8 cellular contexts compared by ENCODE assay signal in genomic region chr3:194488007-194488742, GRCh38. TPM values are rescaled to one million over a fixed set of nuclear protein-coding genes. Genes with fewer than 3 reads are reported as not detected.
DNase-seq lines count a peak whose midpoint lies in the region; ATAC-seq and TF ChIP-seq lines count a peak whose summit lies in the region.

No MANE protein-coding gene starts in this region.

- no peak overlapping the region for H3K27ac Mint-ChIP-seq in activated naive CD4-positive, alpha-beta T cell treated with anti-CD3 and anti-CD28 coated beads, Interleukin-2, amount 50 U/mL, for 24 hours
- H3K27ac Mint-ChIP-seq in activated CD8-positive, alpha-beta T cell treated with anti-CD3 and anti-CD28 coated beads for 36 hours: peak overlapping the region; percentile 84
- peak overlapping the region; percentile 29 to 90 (median 89) for H3K27ac Mint-ChIP-seq in immature natural killer cell

- intact Hi-C loops in activated CD8-positive, alpha-beta T cell treated with anti-CD3 and anti-CD28 coated beads for 36 hours (cut with micrococcal nuclease): no loop called here

- no peak for DNase-seq in activated naive CD4-positive, alpha-beta T cell treated with Interleukin-2 at 50 U/mL for 16 hours
- peak; percentile 24 for DNase-seq in activated CD8-positive, alpha-beta T cell treated with anti-CD3 and anti-CD28 coated beads for 36 hours
- peak in 1 of 3 donors; percentile 17 for DNase-seq in immature natural killer cell
- no peak for DNase-seq in tibial nerve (ENCODE audit: low spot score in 2 of 2)
- no peak for DNase-seq in stimulated activated naive CD4-positive, alpha-beta T cell treated with Interleukin-2 at 50 U/mL for 16 hours (lab: John Stamatoyannopoulos, UW)
- DNase-seq in mucosa of gallbladder (ENCODE audit: low spot score): no peak

- peaks cover 0 to 48% (median 16%) of the 10 kb centered on the region in 4 donors for H3K4me1 ChIP-seq in tibial nerve

- peak overlapping the region; percentile 36 to 93 (median 87) for H3K4me3 ChIP-seq in tibial nerve

- POLR2A ChIA-PET in activated CD8-positive, alpha-beta T cell treated with anti-CD3 and anti-CD28 coated beads for 36 hours (lab: Charles Lee): interaction anchor here (0.6 to 1.6 kb wide), 4 partner anchors 11 to 92 kb away, joined by 3 to 7 read pairs (median 5); no protein-coding TSS in a partner anchor

- H3K27me3 Mint-ChIP-seq in activated naive CD4-positive, alpha-beta T cell treated with anti-CD3 and anti-CD28 coated beads, Interleukin-2, amount 50 U/mL, for 24 hours: no peaks in the 10 kb centered on the region
- H3K27me3 Mint-ChIP-seq in activated CD8-positive, alpha-beta T cell treated with anti-CD3 and anti-CD28 coated beads for 36 hours: no peaks in the 10 kb centered on the region
- H3K27me3 Mint-ChIP-seq in immature natural killer cell (ENCODE audit: low read depth in 3 of 3): peaks cover 2 to 20% (median 10%) of the 10 kb centered on the region in 3 donors

- peaks cover 43% of the 10 kb centered on the region for H3K4me1 Mint-ChIP-seq in activated naive CD4-positive, alpha-beta T cell treated with anti-CD3 and anti-CD28 coated beads, Interleukin-2, amount 50 U/mL, for 24 hours
- H3K4me1 Mint-ChIP-seq in activated CD8-positive, alpha-beta T cell treated with anti-CD3 and anti-CD28 coated beads for 36 hours (ENCODE audit: low read depth): peaks cover 41% of the 10 kb centered on the region
- peaks cover 36 to 40% of the 10 kb centered on the region in 2 donors for H3K4me1 Mint-ChIP-seq in immature natural killer cell

- WGBS in tibial nerve, 2 donors: 83 to 86% methylated on average over 10 to 15 of the region's 15 CpGs

- peaks cover 7% of the 10 kb centered on the region for H3K36me3 Mint-ChIP-seq in activated naive CD4-positive, alpha-beta T cell treated with anti-CD3 and anti-CD28 coated beads, Interleukin-2, amount 50 U/mL, for 24 hours
- peaks cover 21% of the 10 kb centered on the region for H3K36me3 Mint-ChIP-seq in activated CD8-positive, alpha-beta T cell treated with anti-CD3 and anti-CD28 coated beads for 36 hours (ENCODE audit: low read depth)
- no peaks in the 10 kb centered on the region for H3K36me3 Mint-ChIP-seq in immature natural killer cell

- no peaks in the 10 kb centered on the region for H3K36me3 ChIP-seq in tibial nerve

- no peaks in the 10 kb centered on the region for H3K27me3 ChIP-seq in tibial nerve

- no peaks in the 10 kb centered on the region for H3K9me3 ChIP-seq in tibial nerve

- H3K9me3 Mint-ChIP-seq in activated naive CD4-positive, alpha-beta T cell treated with anti-CD3 and anti-CD28 coated beads, Interleukin-2, amount 50 U/mL, for 24 hours: no peaks in the 10 kb centered on the region
- H3K9me3 Mint-ChIP-seq in activated CD8-positive, alpha-beta T cell treated with anti-CD3 and anti-CD28 coated beads for 36 hours: no peaks in the 10 kb centered on the region
- no peaks in the 10 kb centered on the region for H3K9me3 Mint-ChIP-seq in immature natural killer cell

- TF ChIP-seq EP300 in tibial nerve (IDR thresholded peaks at IDR 0.05): no peak

- ATAC-seq in activated CD8-positive, alpha-beta T cell treated with anti-CD3 and anti-CD28 coated beads for 36 hours: no peak
- no peak for ATAC-seq in HG03565 (IDR thresholded peaks at IDR 0.05; ENCODE audit: unreplicated experiment)

- TF ChIP-seq CTCF in activated CD8-positive, alpha-beta T cell treated with anti-CD3 and anti-CD28 coated beads for 36 hours (IDR thresholded peaks at IDR 0.05): no peak
- TF ChIP-seq CTCF in tibial nerve (IDR thresholded peaks at IDR 0.05): no peak

- no peak for TF ChIP-seq POLR2A in tibial nerve (IDR thresholded peaks at IDR 0.05)

- CTCF ChIA-PET in activated CD8-positive, alpha-beta T cell treated with anti-CD3 and anti-CD28 coated beads for 36 hours (lab: Charles Lee): interaction anchor here (1.5 kb wide), 2 partner anchors 16 to 195 kb away, joined by 4 read pairs; no protein-coding TSS in a partner anchor

- H3K27ac ChIP-seq in tibial nerve: peak overlapping the region; percentile 84 to 96 (median 86)

- H3K4me3 Mint-ChIP-seq in activated naive CD4-positive, alpha-beta T cell treated with anti-CD3 and anti-CD28 coated beads, Interleukin-2, amount 50 U/mL, for 24 hours: peak overlapping the region; percentile 87
- peak overlapping the region; percentile 82 for H3K4me3 Mint-ChIP-seq in activated CD8-positive, alpha-beta T cell treated with anti-CD3 and anti-CD28 coated beads for 36 hours
- peak overlapping the region; percentile 89 to 95 (median 91) for H3K4me3 Mint-ChIP-seq in immature natural killer cell

RNA-seq across cellular contexts. Expression of gene ATP13A3, which starts 1.4 kb away (rescaled TPM):
- total RNA-seq in activated CD8-positive, alpha-beta T cell treated with anti-CD3 and anti-CD28 coated beads for 36 hours: 100 to 1,000 TPM; 101 to 110 TPM
- 1 to 10 TPM; 5.2 to 8.5 (median 7.3) TPM for polyA plus RNA-seq in immature natural killer cell
- total RNA-seq in tibial nerve (100 to 1,000 TPM in 2 of 4 donors, 10 to 100 TPM in 2; 84.6 to 106 (median 101) TPM), mucosa of gallbladder (103 TPM)
